2 cellular contexts compared by ENCODE assay signal in genomic region chr4:89681219-89681618, GRCh38.
TF ChIP-seq lines count a peak whose summit lies in the region.

No MANE protein-coding gene starts in this region.

TF ChIP-seq in HCT116, 20 proteins besides CTCF, POLR2A, EP300 and RAD21 (continued from another document):
- TF ChIP-seq MAX (IDR thresholded peaks at IDR 0.05) (0 out of 2 replicates have a peak, but pooled peaks have one; percentile 31), SIN3A (IDR thresholded peaks at IDR 0.05; ENCODE audit: low read depth) (0 out of 2 replicates have a peak, but pooled peaks have one; percentile 29), POLR2AphosphoS5 (IDR thresholded peaks at IDR 0.05; ENCODE audit: low read depth, low read length) (peak; percentile 90), EZH2 (IDR thresholded peaks at IDR 0.05) (no peak), ATF3 (IDR thresholded peaks at IDR 0.05) (no peak), JUND (IDR thresholded peaks at IDR 0.05) (no peak)

TF ChIP-seq in H1, 55 proteins besides CTCF, POLR2A, EP300 and RAD21:
- TF ChIP-seq TAF7 (optimal IDR thresholded peaks at IDR 0.05; ENCODE audit: borderline replicate concordance, low read depth, low read length): peak; percentile 84
- TF ChIP-seq POLR2AphosphoS5 (IDR thresholded peaks at IDR 0.05; ENCODE audit: low read depth, low read length): peak; percentile 93
- peak; percentile 57; the same call in 1 of the 2 replicates for TF ChIP-seq BACH1 (IDR thresholded peaks at IDR 0.05; ENCODE audit: low read length)
- TF ChIP-seq TAF1 (IDR thresholded peaks at IDR 0.05; ENCODE audit: low read depth, low read length): peak; percentile 98
- TF ChIP-seq MAX (IDR thresholded peaks at IDR 0.05): no peak
- TF ChIP-seq PHF8 (conservative IDR thresholded peaks at IDR 0.05; ENCODE audit: low read depth, low read length): 0 out of 2 replicates have a peak, but pooled peaks have one; percentile 19
- no peak for TF ChIP-seq NANOG (IDR thresholded peaks at IDR 0.05; ENCODE audit: insufficient read depth, low read depth, low read length, poor library complexity, severe bottlenecking)
- TF ChIP-seq CBX5 (IDR thresholded peaks at IDR 0.05; ENCODE audit: low read depth, low read length): no peak
- peak; percentile 92 for TF ChIP-seq TBP (IDR thresholded peaks at IDR 0.05; ENCODE audit: low read depth, low read length)
- TF ChIP-seq USF2 (IDR thresholded peaks at IDR 0.05; ENCODE audit: low read length): no peak
- no peak for TF ChIP-seq ASH2L (IDR thresholded peaks at IDR 0.05; ENCODE audit: low read length)
- no peak for TF ChIP-seq E2F6 (IDR thresholded peaks at IDR 0.05)
- TF ChIP-seq CHD2 (IDR thresholded peaks at IDR 0.05; ENCODE audit: low read length): no peak
- TF ChIP-seq RFX5 (IDR thresholded peaks at IDR 0.05; ENCODE audit: borderline replicate concordance, low read depth, low read length): no peak
- TF ChIP-seq EGR1 (IDR thresholded peaks at IDR 0.05; ENCODE audit: borderline replicate concordance, low read depth, low read length): no peak
- no peak for TF ChIP-seq JUN (IDR thresholded peaks at IDR 0.05; ENCODE audit: low read depth, low read length)
- no peak for TF ChIP-seq SP1 (IDR thresholded peaks at IDR 0.05; ENCODE audit: low read depth, low read length)
- no peak for TF ChIP-seq KDM5A (IDR thresholded peaks at IDR 0.05; ENCODE audit: low read length)
- 0 out of 2 replicates have a peak, but pooled peaks have one; percentile 12 for TF ChIP-seq TEAD4 (IDR thresholded peaks at IDR 0.05; ENCODE audit: low read depth, low read length)
- peak; percentile 16 to 66; a peak in 2 of 4 replicates for TF ChIP-seq HDAC2 (IDR thresholded peaks at IDR 0.05; ENCODE audit: borderline replicate concordance in 1 of 2, low read depth in 2 of 2, low read length in 2 of 2)
- no peak for TF ChIP-seq KDM1A (IDR thresholded peaks at IDR 0.05; ENCODE audit: borderline replicate concordance, low read length)
